Comparison of ENCODE assay signal across 17 cellular contexts in genomic region chr1:238408737-238409136, GRCh38.
DNase-seq lines count a peak whose midpoint lies in the region; ATAC-seq and TF ChIP-seq lines count a peak whose summit lies in the region.
"Had no signal": no experiment of that assay in that cellular context is flagged by ENCODE, and none has a peak within 500 bp of the region (broad histone marks: within the 10 kb centered on the region; RNA-seq: fewer than 3 reads in every experiment).

No MANE protein-coding gene starts in this region.

- H3K9me2 ChIP-seq in SK-N-SH: no peaks in the 10 kb centered on the region

- ATAC-seq in SK-N-SH treated with all-trans-retinoic acid at 6 μM for 48 hours (no peak), gastrocnemius medialis (no peak)
- ATAC-seq: A549, HepG2 had no signal

- H3K27me3 ChIP-seq in SK-N-SH (ENCODE audit: insufficient read depth) (no peaks in the 10 kb centered on the region), SJCRH30 (no peaks in the 10 kb centered on the region), mesenchymal stem cell (ENCODE audit: control insufficient read depth in 1 of 2, insufficient read depth in 1 of 2, low read length in 2 of 2) (peaks cover 0 to 2% of the 10 kb centered on the region in 2 experiments), gastrocnemius medialis (no peaks in the 10 kb centered on the region), vagina (no peaks in the 10 kb centered on the region)
- H3K27me3 ChIP-seq: BLaER1 had no signal

- peak overlapping the region; percentile 45 for H2AK5ac ChIP-seq in mesenchymal stem cell (ENCODE audit: low read length, severe bottlenecking)

- DNase-seq in SK-N-SH (no peak), SJCRH30 (no peak), mesenchymal stem cell (no peak), HEK293T (ENCODE audit: extremely low spot score) (no peak), gastrocnemius medialis (no peak), vagina (ENCODE audit: extremely low spot score in 2 of 2) (no peak)
- no peak for DNase-seq in activated CD4-positive, alpha-beta T cell treated with anti-CD3 and anti-CD28 coated beads, Interleukin-2, amount 50 U/mL, for 1 hour
- DNase-seq: CD4-positive, alpha-beta memory T cell; DMS153; DMS79; GDM1 had no signal

- no peak overlapping the region for H3K18ac ChIP-seq in mesenchymal stem cell (ENCODE audit: low read depth in 1 of 2, low read length in 2 of 2)

- TF ChIP-seq RAD21 in SK-N-SH (IDR thresholded peaks at IDR 0.05; ENCODE audit: low read length): no peak

- H3K4ac ChIP-seq in mesenchymal stem cell (ENCODE audit: low read depth in 1 of 2, low read length in 2 of 2): no peak overlapping the region

- H3K14ac ChIP-seq in mesenchymal stem cell (ENCODE audit: low read length in 2 of 2): no peak overlapping the region

- H2BK12ac ChIP-seq in mesenchymal stem cell (ENCODE audit: low read length in 2 of 2): no peak overlapping the region

- H3K4me3 ChIP-seq in SK-N-SH (ENCODE audit: low read depth in 2 of 2, low read length in 1 of 2) (no peak overlapping the region), SJCRH30 (no peak overlapping the region), mesenchymal stem cell (ENCODE audit: insufficient read depth in 1 of 2, low read depth in 1 of 2, low read length in 2 of 2) (no peak overlapping the region), gastrocnemius medialis (no peak overlapping the region), vagina (no peak overlapping the region)
- H3K4me3 ChIP-seq: A549, BLaER1, HAP-1 had no signal

- H3K4me2 ChIP-seq in SK-N-SH (no peak overlapping the region), mesenchymal stem cell (ENCODE audit: low read length, poor library complexity, severe bottlenecking) (no peak overlapping the region)
- H3K4me2 ChIP-seq: A549, BLaER1 had no signal

- no peak overlapping the region for H4K8ac ChIP-seq in mesenchymal stem cell (ENCODE audit: low read length)

- no peaks in the 10 kb centered on the region for H4K20me1 ChIP-seq in SK-N-SH (ENCODE audit: insufficient read depth)
- H4K20me1 ChIP-seq: BLaER1 had no signal

- TF ChIP-seq CTCF in SK-N-SH (IDR thresholded peaks at IDR 0.05) (no peak), gastrocnemius medialis (IDR thresholded peaks at IDR 0.05 in 4 of 5, conservative IDR thresholded peaks at IDR 0.05 in 1 of 5) (no peak), vagina (IDR thresholded peaks at IDR 0.05) (no peak)

- in situ Hi-C loops in gastrocnemius medialis (cut with MboI; ENCODE audit: low sequenced_read_pairs in 4 of 4): no loop called here

- H3K79me2 ChIP-seq in SK-N-SH (ENCODE audit: insufficient read depth): no peaks in the 10 kb centered on the region

- no peak overlapping the region for H2BK15ac ChIP-seq in mesenchymal stem cell (ENCODE audit: low read depth, poor library complexity, severe bottlenecking)

- H3K27ac ChIP-seq in SK-N-SH (ENCODE audit: low read depth in 2 of 2, low read length in 1 of 2): peak overlapping the region in 1 of 2 experiments; percentile 92; a peak in 2 of 4 replicates
- peak overlapping the region; percentile 47 for H3K27ac ChIP-seq in SJCRH30
- peak overlapping the region; percentile 96 for H3K27ac ChIP-seq in mesenchymal stem cell (ENCODE audit: low read length, poor library complexity, severe bottlenecking)
- no peak overlapping the region for H3K27ac ChIP-seq in gastrocnemius medialis
- no peak overlapping the region for H3K27ac ChIP-seq in vagina
- H3K27ac ChIP-seq: 22Rv1, A549, BLaER1 had no signal

- WGBS in SK-N-SH (ENCODE audit: low lambda C conversion rate): 78% methylated on average over 3 of the region's 3 CpGs
- 100% methylated on average over 3 of the region's 3 CpGs for WGBS in mesenchymal stem cell

- H3K4me1 ChIP-seq in SK-N-SH (ENCODE audit: control insufficient read depth in 1 of 2, insufficient read depth in 2 of 2, low read depth in 1 of 2, low read length in 1 of 2) (peaks cover 4% of the 10 kb centered on the region in 2 experiments; a peak in 3 of 4 replicates), SJCRH30 (no peaks in the 10 kb centered on the region), mesenchymal stem cell (ENCODE audit: control insufficient read depth, insufficient read depth, low read depth, low read length) (peaks cover 3% of the 10 kb centered on the region), gastrocnemius medialis (no peaks in the 10 kb centered on the region), vagina (no peaks in the 10 kb centered on the region)
- H3K4me1 ChIP-seq: A549, BLaER1 had no signal

- TF ChIP-seq EP300 in SK-N-SH (IDR thresholded peaks at IDR 0.05; ENCODE audit: borderline replicate concordance in 1 of 2, low read depth in 1 of 2, low read length in 1 of 2): no peak

- CTCF ChIA-PET in SK-N-SH (lab: Yijun Ruan, JAX) (no interaction called here), HEK293T (lab: Yijun Ruan, JAX) (no interaction called here)

- H4K91ac ChIP-seq in mesenchymal stem cell (ENCODE audit: low read length): no peak overlapping the region

- H2AFZ ChIP-seq in SK-N-SH (ENCODE audit: low read depth): no peak overlapping the region; the same call in 1 of the 2 replicates
- no peak overlapping the region for H2AFZ ChIP-seq in mesenchymal stem cell (ENCODE audit: low read depth, low read length)

- POLR2A ChIA-PET in SK-N-SH (lab: Yijun Ruan, JAX) (no interaction called here), HEK293T (lab: Yijun Ruan, JAX) (no interaction called here)

- H2BK120ac ChIP-seq in mesenchymal stem cell (ENCODE audit: low read depth, low read length): no peak overlapping the region

- no peaks in the 10 kb centered on the region for H3K79me1 ChIP-seq in mesenchymal stem cell (replicated peaks; ENCODE audit: low read length, poor library complexity, severe bottlenecking)

- H3K36me3 ChIP-seq in SK-N-SH (replicated peaks in 1 of 2; ENCODE audit: control insufficient read depth in 1 of 2, insufficient read depth in 2 of 2, low read length in 1 of 2) (no peaks in the 10 kb centered on the region), SJCRH30 (no peaks in the 10 kb centered on the region), mesenchymal stem cell (ENCODE audit: control insufficient read depth in 1 of 2, insufficient read depth in 2 of 2, low read depth in 1 of 2, low read length in 2 of 2) (no peaks in the 10 kb centered on the region), gastrocnemius medialis (no peaks in the 10 kb centered on the region), vagina (no peaks in the 10 kb centered on the region)
- H3K36me3 ChIP-seq: BLaER1, HAP-1 had no signal

- peaks cover 20% of the 10 kb centered on the region for H3F3A ChIP-seq in SK-N-SH (replicated peaks; ENCODE audit: insufficient read depth)

- intact Hi-C loops in gastrocnemius medialis (cut with DNase I; ENCODE audit: low total_unique reads) (no loop called here), vagina (cut with DNase I) (no loop called here)

- no peaks in the 10 kb centered on the region for H3K9me3 ChIP-seq in SK-N-SH
- no peaks in the 10 kb centered on the region for H3K9me3 ChIP-seq in SJCRH30 (replicated peaks)
- no peaks in the 10 kb centered on the region for H3K9me3 ChIP-seq in mesenchymal stem cell (ENCODE audit: control insufficient read depth, low read length)
- H3K9me3 ChIP-seq in gastrocnemius medialis: no peaks in the 10 kb centered on the region
- no peaks in the 10 kb centered on the region for H3K9me3 ChIP-seq in vagina
- H3K9me3 ChIP-seq: A549, BLaER1, HAP-1 had no signal

- TF ChIP-seq POLR2A in gastrocnemius medialis (IDR thresholded peaks at IDR 0.05): no peak
- no peak for TF ChIP-seq POLR2A in vagina (IDR thresholded peaks at IDR 0.05)

- H3K9ac ChIP-seq in SK-N-SH (no peak overlapping the region), mesenchymal stem cell (ENCODE audit: low read length) (peak overlapping the region; percentile 35)
- H3K9ac ChIP-seq: BLaER1 had no signal

- H3K23ac ChIP-seq in mesenchymal stem cell (ENCODE audit: low read length in 2 of 2): no peak overlapping the region

- H2BK5ac ChIP-seq in mesenchymal stem cell (ENCODE audit: low read depth, low read length, poor library complexity, severe bottlenecking): peak overlapping the region; percentile 96

TF ChIP-seq in SK-N-SH treated with all-trans-retinoic acid at 6 μM for 48 hours, 23 proteins besides CTCF, POLR2A, EP300 and RAD21 (continues in another document):
- TF ChIP-seq PPARA (CRISPR knock-in tag; IDR thresholded peaks at IDR 0.05; ENCODE audit: borderline replicate concordance) (no peak), TOX (CRISPR knock-in tag; IDR thresholded peaks at IDR 0.05; ENCODE audit: borderline replicate concordance) (0 out of 2 replicates have a peak, but pooled peaks have one; percentile 4), OSR1 (CRISPR knock-in tag; IDR thresholded peaks at IDR 0.05) (peak; percentile 91; the same call in 1 of the 2 replicates)

TF ChIP-seq in SK-N-SH, 30 proteins besides CTCF, POLR2A, EP300 and RAD21 (continues in another document):
- TF ChIP-seq EZH2phosphoT487 (IDR thresholded peaks at IDR 0.05; ENCODE audit: borderline replicate concordance, low read depth): no peak
- TF ChIP-seq POLR2AphosphoS5 (IDR thresholded peaks at IDR 0.05; ENCODE audit: low read depth, low read length): no peak
- no peak for TF ChIP-seq FOXM1 (IDR thresholded peaks at IDR 0.05; ENCODE audit: low read depth)
- no peak for TF ChIP-seq TAF1 (IDR thresholded peaks at IDR 0.05; ENCODE audit: borderline replicate concordance, low read depth, low read length)
- no peak for TF ChIP-seq FOXJ3 (CRISPR knock-in tag; IDR thresholded peaks at IDR 0.05)
- no peak for TF ChIP-seq NRF1 (IDR thresholded peaks at IDR 0.05; ENCODE audit: low read depth, low read length)

TF ChIP-seq in HEK293T, 16 proteins besides CTCF, POLR2A, EP300 and RAD21:
- TF ChIP-seq SUZ12 (IDR thresholded peaks at IDR 0.05): no peak
- TF ChIP-seq, protein P1, sequence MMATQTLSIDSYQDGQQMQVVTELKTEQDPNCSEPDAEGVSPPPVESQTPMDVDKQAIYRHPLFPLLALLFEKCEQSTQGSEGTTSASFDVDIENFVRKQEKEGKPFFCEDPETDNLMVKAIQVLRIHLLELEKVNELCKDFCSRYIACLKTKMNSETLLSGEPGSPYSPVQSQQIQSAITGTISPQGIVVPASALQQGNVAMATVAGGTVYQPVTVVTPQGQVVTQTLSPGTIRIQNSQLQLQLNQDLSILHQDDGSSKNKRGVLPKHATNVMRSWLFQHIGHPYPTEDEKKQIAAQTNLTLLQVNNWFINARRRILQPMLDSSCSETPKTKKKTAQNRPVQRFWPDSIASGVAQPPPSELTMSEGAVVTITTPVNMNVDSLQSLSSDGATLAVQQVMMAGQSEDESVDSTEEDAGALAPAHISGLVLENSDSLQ (IDR thresholded peaks at IDR 0.05): no peak
- no peak for TF ChIP-seq TARDBP (IDR thresholded peaks at IDR 0.05)
- no peak for TF ChIP-seq FOXA1 (IDR thresholded peaks at IDR 0.05)
- TF ChIP-seq LEF1 (IDR thresholded peaks at IDR 0.05; ENCODE audit: borderline replicate concordance): no peak

Comparison
In these comparisons a context has a peak if more than half of its experiments do, and no peak if none do; other contexts are left out.
1. H3K27ac ChIP-seq: peak in SJCRH30 (single experiment) and mesenchymal stem cell (single experiment); none in gastrocnemius medialis (0 of 4) and vagina (single experiment).